In the genomic region with DNA sequence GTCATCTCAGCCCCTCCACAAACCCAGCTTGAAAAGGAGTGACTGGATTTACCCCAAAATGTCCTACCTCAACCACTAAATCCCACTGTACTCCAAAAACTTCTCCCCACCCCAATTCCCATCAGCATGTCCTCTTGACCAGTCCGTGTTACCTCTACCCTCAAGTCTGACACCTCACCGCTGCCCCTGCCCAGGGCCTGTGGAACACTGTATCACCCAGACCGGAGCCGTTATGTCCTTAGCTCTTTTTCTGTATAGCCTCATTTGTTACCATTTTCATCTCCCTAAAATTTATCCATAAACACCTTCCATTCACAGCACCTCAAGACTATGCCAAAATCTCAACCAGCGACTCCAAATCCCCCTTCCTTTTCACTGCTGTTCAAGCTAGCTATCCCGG, we compare ENCODE assay signal across 10 cellular contexts. TPM values are rescaled to one million over a fixed set of nuclear protein-coding genes. Genes with fewer than 3 reads are reported as not detected.
A peak's percentile ranks its signal among the peaks of the same experiment; 100 is the strongest.
DNase-seq lines count a peak whose midpoint lies in the region; ATAC-seq and TF ChIP-seq lines count a peak whose summit lies in the region.
"Had no signal": no experiment of that assay in that cellular context is flagged by ENCODE, and none has a peak within 500 bp of the region (broad histone marks: within the 10 kb centered on the region; RNA-seq: fewer than 3 reads in every experiment).

No MANE protein-coding gene starts in this region.

- no peak overlapping the region for H2BK5ac ChIP-seq in mesendoderm (ENCODE audit: low read length)

- peaks cover 61% of the 10 kb centered on the region for H3K79me2 ChIP-seq in mesendoderm (ENCODE audit: control insufficient read depth, insufficient read depth, low read length)

- H3K36me3 ChIP-seq in ascending aorta (peaks cover 10 to 28% of the 10 kb centered on the region in 2 donors), mesendoderm (ENCODE audit: control insufficient read depth, insufficient read depth, low read length) (peaks cover 17% of the 10 kb centered on the region), tibial nerve (peaks cover 0 to 31% (median 0%) of the 10 kb centered on the region in 3 donors)

- H3K4me3 ChIP-seq in ascending aorta (no peak overlapping the region), mesendoderm (ENCODE audit: low read length) (no peak overlapping the region), tibial nerve (no peak overlapping the region)

- H3K79me1 ChIP-seq in mesendoderm (ENCODE audit: low read length): peaks cover 23% of the 10 kb centered on the region

- H3K4me1 Mint-ChIP-seq in activated naive CD4-positive, alpha-beta T cell treated with anti-CD3 and anti-CD28 coated beads for 36 hours (ENCODE audit: low read depth): peaks cover 69% of the 10 kb centered on the region

- no peak overlapping the region for H3K4ac ChIP-seq in mesendoderm (ENCODE audit: low read depth, low read length)

- H4K8ac ChIP-seq in mesendoderm (ENCODE audit: low read depth, low read length): no peak overlapping the region

- peaks cover 16 to 34% of the 10 kb centered on the region in 2 donors for H3K4me1 ChIP-seq in ascending aorta
- H3K4me1 ChIP-seq in mesendoderm (ENCODE audit: control insufficient read depth, low read depth, low read length): peaks cover 16% of the 10 kb centered on the region
- peaks cover 3 to 72% (median 41%) of the 10 kb centered on the region in 4 donors for H3K4me1 ChIP-seq in tibial nerve

- ATAC-seq in HG03139 (IDR thresholded peaks at IDR 0.05; ENCODE audit: unreplicated experiment): no peak

- peak overlapping the region; percentile 25 for H3K56ac ChIP-seq in mesendoderm (ENCODE audit: low read length)

- H3K9ac ChIP-seq in mesendoderm (ENCODE audit: low read length): peak overlapping the region; percentile 83

- no peak overlapping the region for H3K4me2 ChIP-seq in mesendoderm (ENCODE audit: low read length)

- TF ChIP-seq EP300 in tibial nerve (IDR thresholded peaks at IDR 0.05): no peak

- no peak overlapping the region for H4K5ac ChIP-seq in mesendoderm (ENCODE audit: low read length)

- CTCF ChIA-PET in activated naive CD4-positive, alpha-beta T cell treated with anti-CD3 and anti-CD28 coated beads for 36 hours (lab: Charles Lee): interaction anchor here (0.7 to 1.0 kb wide), 2 partner anchors 16 to 17 kb away, joined by 3 to 4 read pairs; partner anchors contain the start of genes ACADVL and DLG4
- CTCF ChIA-PET in GM10248 (lab: Yijun Ruan, JAX): interaction anchor here (1.4 to 4.4 kb wide), 3 partner anchors 16 to 60 kb away, joined by 3 to 26 read pairs (median 3); partner anchors contain the start of genes ACADVL, DLG4 and SLC2A4

- peak overlapping the region; percentile 86 for H3K27ac Mint-ChIP-seq in activated naive CD4-positive, alpha-beta T cell treated with anti-CD3 and anti-CD28 coated beads for 36 hours

- POLR2A ChIA-PET in GM10248 (lab: Yijun Ruan, JAX): interaction anchor here (2.7 kb wide), 1 partner anchor 18 kb away, joined by 6 read pairs; the partner anchor contains the start of genes ACADVL and DLG4

- no peak overlapping the region for H3K18ac ChIP-seq in mesendoderm (ENCODE audit: low read length)

- 100% methylated on average over 1 of the region's 6 CpGs for WGBS in mesendoderm (ENCODE audit: extremely low coverage, insufficient coverage, low lambda C conversion rate)
- 81 to 82% methylated on average over 6 of the region's 6 CpGs for WGBS in tibial nerve, 2 donors

- H2BK15ac ChIP-seq in mesendoderm (replicated peaks; ENCODE audit: low read depth): no peak overlapping the region

- in situ Hi-C loops in G401 (cut with HindIII; ENCODE audit: low sequenced_read_pairs): no loop called here

- H3K4me3 Mint-ChIP-seq in activated naive CD4-positive, alpha-beta T cell treated with anti-CD3 and anti-CD28 coated beads for 36 hours: peak overlapping the region; percentile 94

- H3K9me3 Mint-ChIP-seq in activated naive CD4-positive, alpha-beta T cell treated with anti-CD3 and anti-CD28 coated beads for 36 hours: no peaks in the 10 kb centered on the region

- intact Hi-C loops in activated naive CD4-positive, alpha-beta T cell treated with anti-CD3 and anti-CD28 coated beads for 36 hours (cut with micrococcal nuclease): loop anchor here (5.0 kb wide), 1 partner anchor 605 kb away; no protein-coding TSS in a partner anchor
- intact Hi-C loops in ascending aorta (cut with DNase I): loop anchor here (5.0 kb wide), 1 partner anchor 605 kb away; no protein-coding TSS in a partner anchor

- H3K27me3 Mint-ChIP-seq in activated naive CD4-positive, alpha-beta T cell treated with anti-CD3 and anti-CD28 coated beads for 36 hours (ENCODE audit: low read depth): no peaks in the 10 kb centered on the region

- H3K27me3 ChIP-seq in ascending aorta: no peaks in the 10 kb centered on the region
- no peaks in the 10 kb centered on the region for H3K27me3 ChIP-seq in mesendoderm (ENCODE audit: insufficient read depth, low read length, poor library complexity)
- H3K27me3 ChIP-seq in tibial nerve: no peaks in the 10 kb centered on the region

- H3K27ac ChIP-seq in ascending aorta (peak overlapping the region; percentile 88 to 96), mesendoderm (ENCODE audit: low read depth, low read length) (no peak overlapping the region), tibial nerve (peak overlapping the region in 3 of 4 donors; percentile 96 to 98 (median 97))

- no peak overlapping the region for H2AK5ac ChIP-seq in mesendoderm (ENCODE audit: low read length)

- H3K9me3 ChIP-seq in ascending aorta: no peaks in the 10 kb centered on the region
- no peaks in the 10 kb centered on the region for H3K9me3 ChIP-seq in tibial nerve

- no peak for TF ChIP-seq POLR2A in tibial nerve (IDR thresholded peaks at IDR 0.05)

- no peak overlapping the region for H3K23ac ChIP-seq in mesendoderm (ENCODE audit: low read length)

- no peak overlapping the region for H2BK120ac ChIP-seq in mesendoderm (ENCODE audit: low read depth, low read length)

- TF ChIP-seq CTCF in ascending aorta (IDR thresholded peaks at IDR 0.05) (no peak), tibial nerve (IDR thresholded peaks at IDR 0.05) (no peak), GM10248 (IDR thresholded peaks at IDR 0.05; ENCODE audit: control extremely low read depth, extremely low read depth, low read depth, missing control alignments) (no peak)

- no peak for DNase-seq in activated naive CD4-positive, alpha-beta T cell treated with anti-CD3 and anti-CD28 coated beads for 36 hours
- DNase-seq in activated naive CD4-positive, alpha-beta T cell treated with anti-CD3 and anti-CD28 coated beads, Interleukin-2, amount 50 U/mL, for 16 hours: no peak
- DNase-seq in ascending aorta (ENCODE audit: low spot score in 2 of 2): no peak
- DNase-seq in mesendoderm: no peak
- no peak for DNase-seq in tibial nerve (ENCODE audit: low spot score in 2 of 2)
- DNase-seq in GM10248 (ENCODE audit: extremely low spot score): no peak
- DNase-seq in G401 (ENCODE audit: low spot score): no peak
- DNase-seq: activated effector memory CD4-positive, alpha-beta T cell treated with anti-CD3 and anti-CD28 coated beads, Interleukin-2, amount 50 U/mL, for 16 hours; NCI-H748 treated with DMSO at 0.1 percent for 48 hours had no signal

- peaks cover 25% of the 10 kb centered on the region for H3K36me3 Mint-ChIP-seq in activated naive CD4-positive, alpha-beta T cell treated with anti-CD3 and anti-CD28 coated beads for 36 hours (ENCODE audit: low read depth)

RNA-seq across cellular contexts. Expression of gene PHF23, which starts 2.4 kb away (rescaled TPM):
- total RNA-seq in activated naive CD4-positive, alpha-beta T cell treated with anti-CD3 and anti-CD28 coated beads for 36 hours: 10 to 100 TPM in 1 of 2 experiments, 1 to 10 TPM in 1; 8.4 to 10.0 TPM
- 13.3 TPM for total RNA-seq in ascending aorta
- 80.4 TPM for polyA plus RNA-seq in mesendoderm (2013, experiment 1 of 2)
- polyA plus RNA-seq in mesendoderm (2013, experiment 2 of 2): 80.7 TPM
- 10 to 100 TPM; 20.3 to 29.7 (median 23.3) TPM for total RNA-seq in tibial nerve
- total RNA-seq in G401 (2014; rRNA removed; shearing (Covaris generic)): 113 and 121 TPM in 2 replicates

RNA-seq across cellular contexts. Expression of gene DVL2, which starts 2.5 kb away (rescaled TPM):
- 10 to 100 TPM; 26.7 to 29.4 TPM for total RNA-seq in activated naive CD4-positive, alpha-beta T cell treated with anti-CD3 and anti-CD28 coated beads for 36 hours
- 17.2 TPM for total RNA-seq in ascending aorta
- polyA plus RNA-seq in mesendoderm (2013, experiment 1 of 2): 25.9 TPM
- 25.1 TPM for polyA plus RNA-seq in mesendoderm (2013, experiment 2 of 2)
- 10 to 100 TPM; 41.4 to 51.2 (median 46.7) TPM for total RNA-seq in tibial nerve
- 89.9 and 99.0 TPM in 2 replicates for total RNA-seq in G401 (2014; rRNA removed; shearing (Covaris generic))

RNA-seq across cellular contexts. Expression of gene GABARAP, which starts 5.4 kb away (rescaled TPM):
- 100 to 1,000 TPM; 137 to 152 TPM for total RNA-seq in activated naive CD4-positive, alpha-beta T cell treated with anti-CD3 and anti-CD28 coated beads for 36 hours
- total RNA-seq in ascending aorta (422 TPM), tibial nerve (100 to 1,000 TPM; 402 to 515 (median 456) TPM)
- polyA plus RNA-seq in mesendoderm (2013, experiment 1 of 2): 386 TPM
- 384 TPM for polyA plus RNA-seq in mesendoderm (2013, experiment 2 of 2)
- total RNA-seq in G401 (2014; rRNA removed; shearing (Covaris generic)): 227 and 249 TPM in 2 replicates

RNA-seq across cellular contexts. Expression of gene CTDNEP1, which starts 14.7 kb away (rescaled TPM):
- 100 to 1,000 TPM; 147 to 152 TPM for total RNA-seq in activated naive CD4-positive, alpha-beta T cell treated with anti-CD3 and anti-CD28 coated beads for 36 hours
- 81.4 TPM for total RNA-seq in ascending aorta
- polyA plus RNA-seq in mesendoderm (2013, experiment 1 of 2): 93.7 TPM
- 91.5 TPM for polyA plus RNA-seq in mesendoderm (2013, experiment 2 of 2)
- total RNA-seq in tibial nerve: 10 to 100 TPM; 38.5 to 82.2 (median 65.9) TPM
- 18.3 and 26.8 TPM in 2 replicates for total RNA-seq in G401 (2014; rRNA removed; shearing (Covaris generic))

RNA-seq across cellular contexts. Expression of gene ELP5, which starts 15.2 kb away (rescaled TPM):
- total RNA-seq in activated naive CD4-positive, alpha-beta T cell treated with anti-CD3 and anti-CD28 coated beads for 36 hours: 10 to 100 TPM; 52.4 to 53.5 TPM
- total RNA-seq in ascending aorta (106 TPM), tibial nerve (10 to 100 TPM; 21.9 to 28.7 (median 25.0) TPM)
- polyA plus RNA-seq in mesendoderm (2013, experiment 1 of 2): 64.0 TPM
- polyA plus RNA-seq in mesendoderm (2013, experiment 2 of 2): 62.8 TPM
- total RNA-seq in G401 (2014; rRNA removed; shearing (Covaris generic)): 74.1 and 95.6 TPM in 2 replicates
